Comparison of ENCODE assay signal across 10 cellular contexts in the genomic region with DNA sequence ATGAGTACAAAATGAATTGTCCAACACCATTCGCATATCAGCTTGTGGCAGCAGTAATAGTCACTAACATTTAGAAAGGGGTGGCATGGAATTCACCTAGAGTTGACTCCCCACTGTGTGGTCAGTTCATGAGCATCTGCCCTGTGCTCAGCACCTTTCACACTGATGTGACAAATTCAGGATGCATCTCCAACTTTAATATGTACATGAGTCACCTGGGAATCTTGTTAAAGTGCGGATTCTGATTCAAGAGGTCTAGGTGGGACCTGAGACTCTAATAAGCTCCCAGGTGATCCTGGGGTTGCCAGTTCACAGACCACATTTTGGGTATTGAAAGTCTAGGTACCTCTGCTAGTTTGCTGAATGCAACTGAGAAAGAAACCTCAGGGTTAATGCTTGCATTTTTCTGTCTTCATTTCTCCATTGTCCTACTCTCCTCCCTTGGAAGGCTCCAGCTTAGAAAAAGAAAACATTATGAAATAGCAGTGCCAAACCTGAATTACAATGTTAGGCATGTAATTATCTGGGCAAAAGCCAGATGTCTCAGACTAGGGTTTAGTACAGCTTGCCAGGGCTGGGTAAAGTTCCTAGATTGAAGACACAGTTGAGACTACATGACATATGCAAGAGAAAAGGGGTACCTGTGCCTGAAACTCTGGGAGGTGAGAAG. TPM values are rescaled to one million over a fixed set of nuclear protein-coding genes. Genes with fewer than 3 reads are reported as not detected.
DNase-seq lines count a peak whose midpoint lies in the region; ATAC-seq and TF ChIP-seq lines count a peak whose summit lies in the region.
"Had no signal": no experiment of that assay in that cellular context is flagged by ENCODE, and none has a peak within 500 bp of the region (broad histone marks: within the 10 kb centered on the region; RNA-seq: fewer than 3 reads in every experiment).

No MANE protein-coding gene starts in this region.

- H3K9me3 Mint-ChIP-seq in MCF 10A (ENCODE audit: unreplicated experiment): no peaks in the 10 kb centered on the region
- H3K9me3 Mint-ChIP-seq in dendritic cell treated with granulocyte-macrophage colony-stimulating factor and Interleukin-4, amounts not matched to agents 40 ng/mL and 50 ng/mL, for 4 days: no peaks in the 10 kb centered on the region

- POLR2A ChIA-PET in MCF 10A (lab: Yijun Ruan, JAX): interaction anchor here (0.7 to 1.5 kb wide), 5 partner anchors 16 to 61 kb away, joined by 3 to 5 read pairs (median 3); partner anchors contain the start of gene TMSB4X

- DNase-seq in MCF 10A (ENCODE audit: unreplicated experiment): peak; percentile 80
- DNase-seq in breast epithelium (ENCODE audit: low spot score in 2 of 2): no peak
- peak; percentile 79 for DNase-seq in NCI-H69 (lab: John Stamatoyannopoulos, UW)
- DNase-seq in thoracic aorta (ENCODE audit: low spot score): no peak
- DNase-seq in NCI-H1930 (lab: John Stamatoyannopoulos, UW): no peak
- no peak for DNase-seq in A172 (ENCODE audit: low spot score)
- DNase-seq: anterior cingulate cortex had no signal

- peaks cover 12% of the 10 kb centered on the region for H3K4me1 Mint-ChIP-seq in MCF 10A (ENCODE audit: insufficient read depth, unreplicated experiment)
- peaks cover 29% of the 10 kb centered on the region for H3K4me1 Mint-ChIP-seq in dendritic cell treated with granulocyte-macrophage colony-stimulating factor and Interleukin-4, amounts not matched to agents 40 ng/mL and 50 ng/mL, for 4 days (ENCODE audit: low read depth)

- intact Hi-C loops in MCF 10A (cut with micrococcal nuclease): loop anchor here (2.0 kb wide), 1 partner anchor 19 kb away; no protein-coding TSS in a partner anchor
- intact Hi-C loops in breast epithelium (cut with DNase I; ENCODE audit: low total_unique reads): no loop called here
- intact Hi-C loops in dendritic cell treated with granulocyte-macrophage colony-stimulating factor and Interleukin-4, amounts not matched to agents 40 ng/mL and 50 ng/mL, for 4 days (cut with micrococcal nuclease): loop anchor here (5.0 to 10.0 kb wide), 3 partner anchors 45 to 77 kb away; no protein-coding TSS in a partner anchor

- H3K4me3 Mint-ChIP-seq in MCF 10A (ENCODE audit: unreplicated experiment): no peak overlapping the region
- H3K4me3 Mint-ChIP-seq in dendritic cell treated with granulocyte-macrophage colony-stimulating factor and Interleukin-4, amounts not matched to agents 40 ng/mL and 50 ng/mL, for 4 days: no peak overlapping the region

- no peaks in the 10 kb centered on the region for H3K9me3 ChIP-seq in breast epithelium
- H3K9me3 ChIP-seq in thoracic aorta: no peaks in the 10 kb centered on the region

- peaks cover 0 to 4% of the 10 kb centered on the region in 2 donors for H3K4me1 ChIP-seq in breast epithelium
- H3K4me1 ChIP-seq in thoracic aorta (ENCODE audit: control insufficient read depth in 1 of 2, low read depth in 2 of 2): peaks cover 17 to 48% of the 10 kb centered on the region in 2 donors

- H3K27me3 Mint-ChIP-seq in MCF 10A (ENCODE audit: insufficient read depth, unreplicated experiment): peaks cover 51% of the 10 kb centered on the region
- H3K27me3 Mint-ChIP-seq in dendritic cell treated with granulocyte-macrophage colony-stimulating factor and Interleukin-4, amounts not matched to agents 40 ng/mL and 50 ng/mL, for 4 days: no peaks in the 10 kb centered on the region

- no peak for TF ChIP-seq POLR2A in breast epithelium (IDR thresholded peaks at IDR 0.05)

- peaks cover 0 to 44% of the 10 kb centered on the region in 2 donors for H3K27me3 ChIP-seq in breast epithelium
- H3K27me3 ChIP-seq in thoracic aorta (replicated peaks; ENCODE audit: insufficient read depth): no peaks in the 10 kb centered on the region

- no peak for TF ChIP-seq CTCF in MCF 10A (IDR thresholded peaks at IDR 0.05; ENCODE audit: unreplicated experiment)
- TF ChIP-seq CTCF in breast epithelium (IDR thresholded peaks at IDR 0.05): no peak
- TF ChIP-seq CTCF in thoracic aorta (IDR thresholded peaks at IDR 0.05): no peak

- H3K27ac ChIP-seq in breast epithelium (no peak overlapping the region), thoracic aorta (peak overlapping the region; percentile 20 to 47)

- BruUV-seq in MCF 10A (replicated peaks; lab: Mats Ljungman, UMichigan): no TSS peak

- no peaks in the 10 kb centered on the region for H3K36me3 ChIP-seq in breast epithelium
- no peaks in the 10 kb centered on the region for H3K36me3 ChIP-seq in thoracic aorta

- ATAC-seq in thoracic aorta (ENCODE audit: insufficient number of reproducible peaks, low FRiP score, low read depth) (no peak), HG03175 (IDR thresholded peaks at IDR 0.05; ENCODE audit: unreplicated experiment) (no peak)

- CTCF ChIA-PET in MCF 10A (lab: Yijun Ruan, JAX): interaction anchor here (0.6 to 1.8 kb wide), 8 partner anchors 12 to 403 kb away, joined by 3 to 5 read pairs (median 3); no protein-coding TSS in a partner anchor

- H3K36me3 Mint-ChIP-seq in MCF 10A (ENCODE audit: insufficient read depth, unreplicated experiment): no peaks in the 10 kb centered on the region
- no peaks in the 10 kb centered on the region for H3K36me3 Mint-ChIP-seq in dendritic cell treated with granulocyte-macrophage colony-stimulating factor and Interleukin-4, amounts not matched to agents 40 ng/mL and 50 ng/mL, for 4 days (ENCODE audit: low read depth)

- H3K4me3 ChIP-seq in breast epithelium (no peak overlapping the region), thoracic aorta (no peak overlapping the region)

- H3K27ac Mint-ChIP-seq in MCF 10A (ENCODE audit: low read depth, unreplicated experiment): no peak overlapping the region
- peak overlapping the region; percentile 97 for H3K27ac Mint-ChIP-seq in dendritic cell treated with granulocyte-macrophage colony-stimulating factor and Interleukin-4, amounts not matched to agents 40 ng/mL and 50 ng/mL, for 4 days

RNA-seq across cellular contexts. Expression of gene TMSB4X, which starts 32.7 kb away (rescaled TPM):
- total RNA-seq in MCF 10A (2022): 801 and 901 TPM in 2 replicates
- 1,000 to 10,000 TPM; 1,496 to 5,389 (median 3,453) TPM for total RNA-seq in breast epithelium
- 1,000 to 10,000 TPM; 3,886 to 3,920 TPM for total RNA-seq in thoracic aorta
- 16,491 and 16,946 TPM in 2 replicates for total RNA-seq in A172 (2014; rRNA removed; shearing (Covaris generic))

RNA-seq across cellular contexts. Expression of gene FAM9C, which starts 36.8 kb away (rescaled TPM):
- total RNA-seq in MCF 10A (2022) (not detected in 2 replicates), breast epithelium (not detected), thoracic aorta (not detected)
- total RNA-seq in A172 (2014; rRNA removed; shearing (Covaris generic)): not detected in 2 replicates
- total RNA-seq: T-helper 2 cell treated with Interferon-gamma antibody and Interleukin-4, amounts not matched to agents 100 ng/mL and 5 ng/mL, for 36 hours had no signal

Comparison
In these comparisons a context has a peak if more than half of its experiments do, and no peak if none do; other contexts are left out.
1. DNase-seq: peak in MCF 10A (single experiment) and NCI-H69 (single experiment); none in breast epithelium (0 of 2), thoracic aorta (single experiment), NCI-H1930 (0 of 2) and A172 (single experiment).
2. H3K27ac ChIP-seq: peak in thoracic aorta (2 of 2); none in breast epithelium (0 of 2).